1 cellular context compared by ENCODE assay signal in the genomic region with DNA sequence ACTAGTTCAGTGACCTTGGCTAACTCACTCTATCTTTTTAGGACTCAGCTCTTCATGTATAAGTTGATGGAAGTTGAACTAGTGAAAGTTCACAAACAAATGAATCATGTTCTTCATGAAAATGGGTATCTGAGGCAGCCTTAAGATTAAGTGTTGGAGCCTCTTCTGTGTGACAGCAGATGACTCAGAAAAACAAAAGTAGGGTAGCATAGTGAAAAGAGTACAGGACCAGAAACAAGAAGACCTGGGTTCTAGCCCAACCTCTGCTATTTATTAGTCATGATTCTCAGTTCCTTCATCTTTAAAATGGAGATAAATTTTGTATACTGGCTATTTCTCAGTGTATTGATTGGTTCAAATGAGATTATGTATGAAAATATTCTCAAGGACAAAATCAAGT.
TF ChIP-seq lines count a peak whose summit lies in the region.

No MANE protein-coding gene starts in this region.

TF ChIP-seq in SK-N-SH, 30 proteins besides CTCF, POLR2A, EP300 and RAD21:
- TF ChIP-seq, protein P1, sequence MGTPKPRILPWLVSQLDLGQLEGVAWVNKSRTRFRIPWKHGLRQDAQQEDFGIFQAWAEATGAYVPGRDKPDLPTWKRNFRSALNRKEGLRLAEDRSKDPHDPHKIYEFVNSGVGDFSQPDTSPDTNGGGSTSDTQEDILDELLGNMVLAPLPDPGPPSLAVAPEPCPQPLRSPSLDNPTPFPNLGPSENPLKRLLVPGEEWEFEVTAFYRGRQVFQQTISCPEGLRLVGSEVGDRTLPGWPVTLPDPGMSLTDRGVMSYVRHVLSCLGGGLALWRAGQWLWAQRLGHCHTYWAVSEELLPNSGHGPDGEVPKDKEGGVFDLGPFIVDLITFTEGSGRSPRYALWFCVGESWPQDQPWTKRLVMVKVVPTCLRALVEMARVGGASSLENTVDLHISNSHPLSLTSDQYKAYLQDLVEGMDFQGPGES (IDR thresholded peaks at IDR 0.05; ENCODE audit: low read depth, low read length): no peak
- TF ChIP-seq GABPA (IDR thresholded peaks at IDR 0.05; ENCODE audit: low read depth) (no peak), FOSL2 (IDR thresholded peaks at IDR 0.05; ENCODE audit: borderline replicate concordance, low read depth) (peak; percentile 9; the same call in 1 of the 2 replicates), POLR2AphosphoS5 (IDR thresholded peaks at IDR 0.05; ENCODE audit: low read depth, low read length) (no peak)
- TF ChIP-seq, protein P2, sequence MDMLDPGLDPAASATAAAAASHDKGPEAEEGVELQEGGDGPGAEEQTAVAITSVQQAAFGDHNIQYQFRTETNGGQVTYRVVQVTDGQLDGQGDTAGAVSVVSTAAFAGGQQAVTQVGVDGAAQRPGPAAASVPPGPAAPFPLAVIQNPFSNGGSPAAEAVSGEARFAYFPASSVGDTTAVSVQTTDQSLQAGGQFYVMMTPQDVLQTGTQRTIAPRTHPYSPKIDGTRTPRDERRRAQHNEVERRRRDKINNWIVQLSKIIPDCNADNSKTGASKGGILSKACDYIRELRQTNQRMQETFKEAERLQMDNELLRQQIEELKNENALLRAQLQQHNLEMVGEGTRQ (IDR thresholded peaks at IDR 0.05; ENCODE audit: borderline replicate concordance, low read depth, low read length): no peak
